18 cellular contexts compared by ENCODE assay signal in genomic region chr6:143408151-143408786, GRCh38. TPM values are rescaled to one million over a fixed set of nuclear protein-coding genes. Genes with fewer than 3 reads are reported as not detected.
DNase-seq lines count a peak whose midpoint lies in the region; ATAC-seq and TF ChIP-seq lines count a peak whose summit lies in the region.
"Had no signal": no experiment of that assay in that cellular context is flagged by ENCODE, and none has a peak within 500 bp of the region (broad histone marks: within the 10 kb centered on the region; RNA-seq: fewer than 3 reads in every experiment).

No MANE protein-coding gene starts in this region.

- H3K4me1 Mint-ChIP-seq in activated T-helper 17 cell treated with anti-CD3 and anti-CD28 coated beads, Interleukin-2, amount 50 U/mL, for 72 hours = no peaks in the 10 kb centered on the region
- H3K4me1 Mint-ChIP-seq: CD8-positive, alpha-beta memory T cell had no signal

- in situ Hi-C loops in G401 (cut with HindIII; ENCODE audit: low sequenced_read_pairs) = no loop called here

- H3K4me3 ChIP-seq in H7 (ENCODE audit: insufficient read depth, low read depth, low read length) = no peak overlapping the region
- H3K4me3 ChIP-seq: BLaER1 treated with 17β-estradiol and CSF1 and Interleukin-3, amounts not matched to agents 10 nM and 100 nM; SK-N-MC had no signal

- TF ChIP-seq CTCF in foreskin keratinocyte (conservative IDR thresholded peaks at IDR 0.05) = no peak

- H3K36me3 Mint-ChIP-seq in activated T-helper 17 cell treated with anti-CD3 and anti-CD28 coated beads, Interleukin-2, amount 50 U/mL, for 72 hours (ENCODE audit: low read depth) = no peaks in the 10 kb centered on the region

- H3K27ac Mint-ChIP-seq in activated T-helper 17 cell treated with anti-CD3 and anti-CD28 coated beads, Interleukin-2, amount 50 U/mL, for 72 hours = peak overlapping the region; percentile 29

- H3K9me3 Mint-ChIP-seq in activated T-helper 17 cell treated with anti-CD3 and anti-CD28 coated beads, Interleukin-2, amount 50 U/mL, for 72 hours = peaks cover 7% of the 10 kb centered on the region
- H3K9me3 Mint-ChIP-seq: CD8-positive, alpha-beta memory T cell had no signal

- peaks cover 35% of the 10 kb centered on the region for H3K4me1 ChIP-seq in foreskin keratinocyte

- H3K36me3 ChIP-seq in H7 (replicated peaks; ENCODE audit: control insufficient read depth, insufficient read depth, low read length) = no peaks in the 10 kb centered on the region
- H3K36me3 ChIP-seq: BLaER1 treated with 17β-estradiol and CSF1 and Interleukin-3, amounts not matched to agents 10 nM and 100 nM had no signal

- DNase-seq in A172 (ENCODE audit: low spot score) = peak; percentile 21
- DNase-seq in HT1080 (ENCODE audit: low read depth) = peak; percentile 39
- DNase-seq in foreskin keratinocyte = peak in 1 of 2 donors; percentile 71
- no peak for DNase-seq in G401 (ENCODE audit: low spot score)
- no peak for DNase-seq in NCI-H774 (lab: John Stamatoyannopoulos, UW)
- no peak for DNase-seq in H7
- DNase-seq: CD8-positive, alpha-beta memory T cell; HCEC 1CT; KG1; NCI-H1092; NCI-H146; NCI-H2081; NCI-H510A treated with DMSO at 0.1 percent for 48 hours; Right ventricle myocardium superior had no signal

- peaks cover 8% of the 10 kb centered on the region for H3K27me3 Mint-ChIP-seq in activated T-helper 17 cell treated with anti-CD3 and anti-CD28 coated beads, Interleukin-2, amount 50 U/mL, for 72 hours

- peak overlapping the region; percentile 67 for H3K27ac ChIP-seq in foreskin keratinocyte
- H3K27ac ChIP-seq: BLaER1 treated with 17β-estradiol and CSF1 and Interleukin-3, amounts not matched to agents 10 nM and 100 nM; SK-N-MC had no signal

- no peak for ATAC-seq in activated T-helper 17 cell treated with anti-CD3 and anti-CD28 coated beads, Interleukin-2, amount 50 U/mL, for 72 hours (replicated peaks)
- peak; percentile 42 for ATAC-seq in foreskin keratinocyte
- ATAC-seq in GM18870 (IDR thresholded peaks at IDR 0.05; ENCODE audit: unreplicated experiment) = no peak

- H3K27me3 ChIP-seq in foreskin keratinocyte (no peaks in the 10 kb centered on the region), H7 (ENCODE audit: control insufficient read depth, insufficient read depth, low read length) (no peaks in the 10 kb centered on the region)
- H3K27me3 ChIP-seq: BLaER1 treated with 17β-estradiol and CSF1 and Interleukin-3, amounts not matched to agents 10 nM and 100 nM had no signal

- H3K4me3 Mint-ChIP-seq in activated T-helper 17 cell treated with anti-CD3 and anti-CD28 coated beads, Interleukin-2, amount 50 U/mL, for 72 hours = no peak overlapping the region
- H3K4me3 Mint-ChIP-seq: CD8-positive, alpha-beta memory T cell had no signal

RNA-seq across cellular contexts. Expression of gene ADAT2, which starts 42.2 kb away (rescaled TPM):
- total RNA-seq in A172 (2014; rRNA removed; shearing (Covaris generic)) = 1.8 and 3.1 TPM in 2 replicates
- total RNA-seq in HT1080 (2014; rRNA removed; shearing (Covaris generic)) = 5.2 and 5.8 TPM in 2 replicates
- polyA plus RNA-seq in HT1080 (2015; cell fraction: cytosol; rRNA removed) = 5.5 and 7.1 TPM in 2 replicates
- polyA plus RNA-seq in HT1080 (2015; cell fraction: nucleus; rRNA removed) = 55.7 and 61.5 TPM in 2 replicates
- 10 to 100 TPM; 20.8 to 32.6 TPM for total RNA-seq in activated T-helper 17 cell treated with anti-CD3 and anti-CD28 coated beads, Interleukin-2, amount 50 U/mL, for 72 hours
- total RNA-seq in foreskin keratinocyte = 8.8 and 11.9 TPM in 2 replicates
- 4.8 and 6.2 TPM in 2 replicates for polyA plus RNA-seq in foreskin keratinocyte
- 2.2 and 5.3 TPM in 2 replicates for total RNA-seq in G401 (2014; rRNA removed; shearing (Covaris generic))
- total RNA-seq in H7 (2014; rRNA removed; shearing (Covaris generic)) = 3.8 and 9.1 TPM in 2 replicates

RNA-seq across cellular contexts. Expression of gene PEX3, which starts 42.3 kb away (rescaled TPM):
- 17.9 and 24.7 TPM in 2 replicates for total RNA-seq in A172 (2014; rRNA removed; shearing (Covaris generic))
- total RNA-seq in HT1080 (2014; rRNA removed; shearing (Covaris generic)) = 26.7 and 27.7 TPM in 2 replicates
- 12.2 and 13.8 TPM in 2 replicates for polyA plus RNA-seq in HT1080 (2015; cell fraction: cytosol; rRNA removed)
- polyA plus RNA-seq in HT1080 (2015; cell fraction: nucleus; rRNA removed) = 23.8 and 29.5 TPM in 2 replicates
- total RNA-seq in activated T-helper 17 cell treated with anti-CD3 and anti-CD28 coated beads, Interleukin-2, amount 50 U/mL, for 72 hours = 10 to 100 TPM; 30.6 to 37.6 TPM
- 30.1 and 35.8 TPM in 2 replicates for total RNA-seq in foreskin keratinocyte
- 22.5 and 28.0 TPM in 2 replicates for polyA plus RNA-seq in foreskin keratinocyte
- total RNA-seq in G401 (2014; rRNA removed; shearing (Covaris generic)) = 11.0 and 13.4 TPM in 2 replicates
- total RNA-seq in H7 (2014; rRNA removed; shearing (Covaris generic)) = 21.9 and 24.9 TPM in 2 replicates

Comparison
In these comparisons a context has a peak if more than half of its experiments do, and no peak if none do; other contexts are left out.
1. DNase-seq: peak in A172 (single experiment) and HT1080 (single experiment); none in G401 (single experiment), NCI-H774 (single experiment) and H7 (single experiment).